In the genomic region with DNA sequence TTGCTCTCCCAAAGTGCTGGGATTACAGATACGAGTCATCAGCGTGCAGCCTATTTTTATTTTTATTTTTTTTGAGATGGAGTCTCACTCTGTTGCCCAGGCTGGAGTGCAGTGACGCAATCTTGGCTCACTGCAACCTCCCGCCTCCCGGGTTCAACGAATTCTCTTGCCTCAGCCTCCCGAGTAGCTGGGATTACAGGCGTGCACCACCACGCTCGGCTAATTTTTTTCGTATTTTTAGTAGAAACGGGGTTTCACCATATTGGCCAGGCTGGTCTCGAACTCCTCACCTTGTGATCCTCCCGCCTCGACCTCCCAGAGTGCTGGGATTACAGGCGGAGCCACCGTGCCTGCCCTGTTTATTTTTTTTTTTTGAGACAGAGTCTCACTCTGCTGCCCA, we compare ENCODE assay signal across 13 cellular contexts. TPM values are rescaled to one million over a fixed set of nuclear protein-coding genes. Genes with fewer than 3 reads are reported as not detected.
"Had no signal": no experiment of that assay in that cellular context is flagged by ENCODE, and none has a peak within 500 bp of the region (broad histone marks: within the 10 kb centered on the region; RNA-seq: fewer than 3 reads in every experiment).

No MANE protein-coding gene starts in this region.

RNA-seq across cellular contexts. Expression of a gene that starts 53.8 kb away (rescaled TPM):
- total RNA-seq: neural crest cell, osteocyte, pancreas, posterior vena cava, psoas muscle, renal cortical epithelial cell, right cardiac atrium, smooth muscle cell, spleen, transverse colon, upper lobe of right lung, urinary bladder, uterus had no signal
- polyA plus RNA-seq: right cardiac atrium, urinary bladder had no signal
